In the genomic region with DNA sequence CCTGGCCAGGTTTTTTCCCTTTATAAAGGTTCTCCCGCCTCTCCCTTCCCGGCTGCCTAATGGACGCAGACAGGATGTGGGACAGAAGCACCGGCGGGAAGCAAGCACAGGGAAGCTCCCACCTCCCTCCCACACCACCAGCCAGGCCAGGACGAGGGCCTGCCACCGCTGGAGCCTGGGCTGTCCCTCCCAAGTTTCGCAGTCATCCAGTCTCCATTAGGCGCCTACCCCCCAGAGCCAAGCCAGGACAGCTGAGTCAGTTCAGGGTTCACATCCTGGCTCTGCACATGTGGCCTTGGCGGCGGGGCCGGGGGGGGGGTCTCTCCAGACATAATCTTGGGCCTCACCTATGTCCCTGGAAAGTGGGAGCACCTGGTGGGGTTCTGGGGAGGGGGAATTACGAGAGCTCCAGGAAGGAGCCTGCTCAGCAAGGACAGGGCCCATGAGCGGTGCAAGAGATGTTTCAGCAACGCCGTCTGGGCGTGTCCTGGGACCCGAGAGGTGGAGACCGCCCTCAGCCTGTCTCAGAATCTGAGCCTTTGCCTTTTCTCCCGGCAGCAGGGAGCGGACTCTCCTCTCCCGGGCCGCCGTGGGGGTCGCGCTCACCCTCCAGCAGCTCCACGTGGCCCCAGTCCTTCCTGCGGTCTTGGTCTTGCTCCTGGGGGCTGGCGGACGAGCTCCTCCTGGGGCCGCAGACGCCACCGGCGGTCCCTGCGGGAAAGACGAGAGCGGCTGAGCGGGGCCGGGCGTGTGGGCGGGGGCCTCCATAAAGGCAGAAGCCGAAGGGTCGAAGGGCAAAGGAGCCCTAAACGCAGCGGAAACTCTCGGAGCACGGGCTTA, we compare ENCODE assay signal across 8 cellular contexts. TPM values are rescaled to one million over a fixed set of nuclear protein-coding genes. Genes with fewer than 3 reads are reported as not detected.
DNase-seq lines count a peak whose midpoint lies in the region; ATAC-seq, FAIRE-seq and TF ChIP-seq lines count a peak whose summit lies in the region.

No MANE protein-coding gene starts in this region.

- FAIRE-seq in RCC 7860 (lab: Jason Lieb, UNC) (peak; percentile 70), HepG2 (lab: Jason Lieb, UNC) (peak; percentile 50)

- H3K4me2 ChIP-seq in HepG2 (ENCODE audit: low read depth, low read length) = peak overlapping the region; percentile 91

- in situ Hi-C loops in HepG2 (cut with HindIII; ENCODE audit: extremely low pct_ligation_motif_present, low pct_unique_long_range_greater_than_20kb) = no loop called here

- CTCF ChIA-PET in HepG2 (lab: Yijun Ruan, JAX; ENCODE audit: low intra/inter-chr PET ratio, low total read pairs) = interaction anchor here (1.0 kb wide), 1 partner anchor 44 kb away, joined by 3 read pairs; no protein-coding TSS in a partner anchor

- H2AFZ ChIP-seq in HepG2 (ENCODE audit: low read length) = no peak overlapping the region

- no peak for TF ChIP-seq RAD21 in HepG2 (CRISPR knock-in tag; IDR thresholded peaks at IDR 0.05)

- TF ChIP-seq CTCF in breast epithelium (IDR thresholded peaks at IDR 0.05) = no peak
- TF ChIP-seq CTCF in HepG2 (CRISPR knock-in tag; IDR thresholded peaks at IDR 0.05) = 0 out of 2 replicates have a peak, but pooled peaks have one; percentile 7

- TF ChIP-seq EP300 in HepG2 (IDR thresholded peaks at IDR 0.05; ENCODE audit: low read depth in 2 of 2, low read length in 2 of 2) (no peak), HepG2 (CRISPR knock-in tag; IDR thresholded peaks at IDR 0.05; ENCODE audit: borderline replicate concordance) (no peak)

- H3K27ac ChIP-seq in breast epithelium (peak overlapping the region; percentile 54 to 55), HepG2 (ENCODE audit: extremely low read length, insufficient read depth, low read length) (peak overlapping the region; percentile 97)

- peaks cover 70% of the 10 kb centered on the region for H3K36me3 Mint-ChIP-seq in stimulated activated effector memory CD8-positive, alpha-beta T cell treated with anti-CD3 and anti-CD28 coated beads, Interleukin-12 subunit alpha, Interleukin-12 subunit beta, amount 100 ng/mL, for 72 hours

- H3K4me1 Mint-ChIP-seq in stimulated activated effector memory CD8-positive, alpha-beta T cell treated with anti-CD3 and anti-CD28 coated beads, Interleukin-12 subunit alpha, Interleukin-12 subunit beta, amount 100 ng/mL, for 72 hours = peaks cover 35% of the 10 kb centered on the region

- TF ChIP-seq POLR2A in breast epithelium (IDR thresholded peaks at IDR 0.05) (no peak), HepG2 (IDR thresholded peaks at IDR 0.05; ENCODE audit: insufficient read depth in 1 of 2, low read depth in 2 of 2, low read length in 2 of 2) (peak; percentile 65 to 68; a peak in 3 of 4 replicates)

- ATAC-seq in Right ventricle myocardium superior (ENCODE audit: poor library complexity) (peak; percentile 4), HG03045 (IDR thresholded peaks at IDR 0.05; ENCODE audit: unreplicated experiment) (peak; percentile 26), HepG2 (peak; percentile 85)
- ATAC-seq in stimulated activated effector memory CD8-positive, alpha-beta T cell treated with anti-CD3 and anti-CD28 coated beads, Interleukin-12 subunit alpha, Interleukin-12 subunit beta, amount 100 ng/mL, for 72 hours = peak; percentile 69

- peak overlapping the region; percentile 65 to 78 (median 69) for H3K4me3 ChIP-seq in breast epithelium
- H3K4me3 ChIP-seq in HepG2 (replicated peaks in 1 of 3; ENCODE audit: insufficient read depth in 1 of 3, low read depth in 2 of 3, low read length in 3 of 3) = peak overlapping the region; percentile 91 to 98 (median 98)

- H3K4me1 ChIP-seq in breast epithelium (peaks cover 4 to 13% of the 10 kb centered on the region in 2 donors), HepG2 (ENCODE audit: insufficient read depth, low read length) (peaks cover 36% of the 10 kb centered on the region)

- H3K9me3 Mint-ChIP-seq in stimulated activated effector memory CD8-positive, alpha-beta T cell treated with anti-CD3 and anti-CD28 coated beads, Interleukin-12 subunit alpha, Interleukin-12 subunit beta, amount 100 ng/mL, for 72 hours = no peaks in the 10 kb centered on the region

- intact Hi-C loops in Right ventricle myocardium superior (cut with DNase I) = no loop called here
- intact Hi-C loops in cardiac septum (cut with DNase I) = no loop called here
- intact Hi-C loops in breast epithelium (cut with DNase I; ENCODE audit: low total_unique reads) = no loop called here
- intact Hi-C loops in HepG2 (cut with micrococcal nuclease; ENCODE audit: unreplicated experiment) = no loop called here

- peak overlapping the region; percentile 94 for H3K27ac Mint-ChIP-seq in stimulated activated effector memory CD8-positive, alpha-beta T cell treated with anti-CD3 and anti-CD28 coated beads, Interleukin-12 subunit alpha, Interleukin-12 subunit beta, amount 100 ng/mL, for 72 hours

- H3K9me3 ChIP-seq in breast epithelium (no peaks in the 10 kb centered on the region), HepG2 (ENCODE audit: low read length) (no peaks in the 10 kb centered on the region)

- DNase-seq in Right ventricle myocardium superior (no peak), cardiac septum (ENCODE audit: low spot score) (no peak), RCC 7860 (ENCODE audit: low spot score) (peak; percentile 90), breast epithelium (ENCODE audit: low spot score in 2 of 2) (no peak), HepG2 (ENCODE audit: low spot score) (peak; percentile 67), putamen (ENCODE audit: low spot score) (no peak)
- peak; percentile 46 to 80 for DNase-seq in stimulated activated effector memory CD8-positive, alpha-beta T cell treated with anti-CD3 and anti-CD28 coated beads, Interleukin-12 subunit alpha, Interleukin-12 subunit beta, amount 100 ng/mL, for 72 hours (ENCODE audit: low spot score in 2 of 2)

- no peaks in the 10 kb centered on the region for H3K36me3 ChIP-seq in breast epithelium
- H3K36me3 ChIP-seq in HepG2 (replicated peaks in 1 of 2; ENCODE audit: control insufficient read depth in 1 of 2, insufficient read depth in 2 of 2, low read length in 2 of 2) = peaks cover 3 to 22% of the 10 kb centered on the region in 2 experiments; a peak in 2 of 5 replicates

- H3K4me3 Mint-ChIP-seq in stimulated activated effector memory CD8-positive, alpha-beta T cell treated with anti-CD3 and anti-CD28 coated beads, Interleukin-12 subunit alpha, Interleukin-12 subunit beta, amount 100 ng/mL, for 72 hours = peak overlapping the region; percentile 94

- H3K27me3 ChIP-seq in breast epithelium = no peaks in the 10 kb centered on the region
- no peaks in the 10 kb centered on the region; a peak in 1 of 5 replicates for H3K27me3 ChIP-seq in HepG2 (ENCODE audit: control insufficient read depth in 1 of 2, insufficient read depth in 2 of 2, low read length in 2 of 2)

- peaks cover 7% of the 10 kb centered on the region; the same call in 1 of the 2 replicates for H4K20me1 ChIP-seq in HepG2 (ENCODE audit: insufficient read depth, low read length)

- POLR2A ChIA-PET in HepG2 (lab: Yijun Ruan, JAX) = interaction anchor here (0.7 to 2.4 kb wide), 10 partner anchors 28 to 128 kb away, joined by 3 to 21 read pairs (median 4); a partner anchor contains a TSS

- 9% methylated on average over 29 of the region's 47 CpGs for WGBS in HepG2 (ENCODE audit: low lambda C conversion rate)

- peaks cover 30% of the 10 kb centered on the region for H3K79me2 ChIP-seq in HepG2 (ENCODE audit: insufficient read depth, low read length)

- peak overlapping the region; percentile 92 for H3K9ac ChIP-seq in HepG2 (ENCODE audit: insufficient read depth, low read depth, low read length)

- BruUV-seq in HepG2 (replicated peaks; lab: Mats Ljungman, UMichigan) = no TSS peak

RNA-seq across cellular contexts. Expression of a gene that starts 0.9 kb away (rescaled TPM):
- 54.5 TPM for total RNA-seq in Right ventricle myocardium superior
- total RNA-seq in cardiac septum = 37.3 TPM
- total RNA-seq in breast epithelium = 10 to 100 TPM; 21.9 to 34.7 (median 28.2) TPM
- 52.5 and 78.0 TPM in 2 replicates for total RNA-seq in HepG2 (2016; rRNA removed; fragmentation: Illumina TruSeq; extraction: Trizol)
- 14.6 and 16.3 TPM in 2 replicates for total RNA-seq in HepG2 (2016; cell fraction: cytosol; rRNA removed; fragmentation: Illumina TruSeq; extraction: Trizol; ENCODE audit: low read depth)
- total RNA-seq in HepG2 (2016; cell fraction: insoluble cytoplasmic fraction; rRNA removed; fragmentation: Illumina TruSeq; extraction: Trizol) = 49.1 and 82.6 TPM in 2 replicates
- total RNA-seq in HepG2 (2016; cell fraction: membrane; rRNA removed; fragmentation: Illumina TruSeq; extraction: Trizol) = 30.6 and 32.9 TPM in 2 replicates
- total RNA-seq in HepG2 (2016; cell fraction: nucleus; rRNA removed; fragmentation: Illumina TruSeq; extraction: Trizol) = 53.4 and 70.1 TPM in 2 replicates
- 101 and 114 TPM in 2 replicates for polyA plus RNA-seq in HepG2 (2011; rRNA removed)
- polyA plus RNA-seq in HepG2 (2011; cell fraction: cytosol; rRNA removed) = 20.8 and 36.5 TPM in 2 replicates
- polyA plus RNA-seq in HepG2 (2011; cell fraction: nucleus; rRNA removed) = 255 and 333 TPM in 2 replicates
- polyA plus RNA-seq in HepG2 (2012) = 52.2 and 65.7 TPM in 2 replicates
- 16.5 and 17.7 TPM in 2 replicates for polyA plus RNA-seq in HepG2 (2016; cell fraction: cytosol; fragmentation: Illumina TruSeq; extraction: Trizol; ENCODE audit: low read depth)
- 70.9 and 71.7 TPM in 2 replicates for polyA plus RNA-seq in HepG2 (2016; cell fraction: insoluble cytoplasmic fraction; fragmentation: Illumina TruSeq; extraction: Trizol; ENCODE audit: low read depth)
- 34.9 and 37.3 TPM in 2 replicates for polyA plus RNA-seq in HepG2 (2016; cell fraction: membrane; fragmentation: Illumina TruSeq; extraction: Trizol; ENCODE audit: low read depth)
- 138 and 146 TPM in 2 replicates for polyA plus RNA-seq in HepG2 (2016; cell fraction: nucleus; fragmentation: Illumina TruSeq; extraction: Trizol; ENCODE audit: insufficient read depth, low read depth)
- polyA minus RNA-seq in HepG2 (2011; rRNA and poly(A)+ RNA removed; ENCODE audit: low replicate concordance) = 247 and 377 TPM in 2 replicates
- 67.1 and 69.6 TPM in 2 replicates for polyA minus RNA-seq in HepG2 (2011; cell fraction: cytosol; rRNA and poly(A)+ RNA removed)
- 37.9 and 42.3 TPM in 2 replicates for polyA minus RNA-seq in HepG2 (2011; cell fraction: nucleus; rRNA and poly(A)+ RNA removed)

RNA-seq across cellular contexts. Expression of a gene that starts 7.2 kb away (rescaled TPM):
- total RNA-seq in Right ventricle myocardium superior (not detected), cardiac septum (not detected), breast epithelium (under 1 TPM in 2 of 3 donors, not detected in 1; 0.33 to 0.48 TPM), HepG2 (2016; rRNA removed; fragmentation: Illumina TruSeq; extraction: Trizol) (0.24 TPM in 1 of 2 replicates, not detected in the other)
- total RNA-seq in HepG2 (2016; cell fraction: cytosol; rRNA removed; fragmentation: Illumina TruSeq; extraction: Trizol; ENCODE audit: low read depth) = not detected in 2 replicates
- total RNA-seq in HepG2 (2016; cell fraction: insoluble cytoplasmic fraction; rRNA removed; fragmentation: Illumina TruSeq; extraction: Trizol) = 0.09 TPM in 1 of 2 replicates, not detected in the other
- total RNA-seq in HepG2 (2016; cell fraction: membrane; rRNA removed; fragmentation: Illumina TruSeq; extraction: Trizol) = 0.17 and 0.19 TPM in 2 replicates
- not detected in 2 replicates for total RNA-seq in HepG2 (2016; cell fraction: nucleus; rRNA removed; fragmentation: Illumina TruSeq; extraction: Trizol)
- polyA plus RNA-seq in HepG2 (2011; rRNA removed) = 0.07 TPM in 1 of 2 replicates, not detected in the other
- not detected in 2 replicates for polyA plus RNA-seq in HepG2 (2011; cell fraction: cytosol; rRNA removed)
- not detected in 2 replicates for polyA plus RNA-seq in HepG2 (2011; cell fraction: nucleus; rRNA removed)
- 0.09 and 0.27 TPM in 2 replicates for polyA plus RNA-seq in HepG2 (2012)
- polyA plus RNA-seq in HepG2 (2016; cell fraction: cytosol; fragmentation: Illumina TruSeq; extraction: Trizol; ENCODE audit: low read depth) = 0.08 and 0.16 TPM in 2 replicates
- not detected in 2 replicates for polyA plus RNA-seq in HepG2 (2016; cell fraction: insoluble cytoplasmic fraction; fragmentation: Illumina TruSeq; extraction: Trizol; ENCODE audit: low read depth)
- 0.13 TPM in 1 of 2 replicates, not detected in the other for polyA plus RNA-seq in HepG2 (2016; cell fraction: membrane; fragmentation: Illumina TruSeq; extraction: Trizol; ENCODE audit: low read depth)
- 0.33 TPM in 1 of 2 replicates, not detected in the other for polyA plus RNA-seq in HepG2 (2016; cell fraction: nucleus; fragmentation: Illumina TruSeq; extraction: Trizol; ENCODE audit: insufficient read depth, low read depth)
- polyA minus RNA-seq in HepG2 (2011; rRNA and poly(A)+ RNA removed; ENCODE audit: low replicate concordance) = not detected in 2 replicates
- not detected in 2 replicates for polyA minus RNA-seq in HepG2 (2011; cell fraction: cytosol; rRNA and poly(A)+ RNA removed)
- polyA minus RNA-seq in HepG2 (2011; cell fraction: nucleus; rRNA and poly(A)+ RNA removed) = not detected in 2 replicates

RNA-seq across cellular contexts. Expression of a gene that starts 30.6 kb away (rescaled TPM):
- 21.2 TPM for total RNA-seq in Right ventricle myocardium superior
- 31.4 TPM for total RNA-seq in cardiac septum
- total RNA-seq in breast epithelium = 10 to 100 TPM; 41.1 to 46.5 (median 46.2) TPM
- total RNA-seq in HepG2 (2016; rRNA removed; fragmentation: Illumina TruSeq; extraction: Trizol) = 18.5 and 34.0 TPM in 2 replicates
- total RNA-seq in HepG2 (2016; cell fraction: cytosol; rRNA removed; fragmentation: Illumina TruSeq; extraction: Trizol; ENCODE audit: low read depth) = 60.7 and 62.9 TPM in 2 replicates
- 14.0 and 32.5 TPM in 2 replicates for total RNA-seq in HepG2 (2016; cell fraction: insoluble cytoplasmic fraction; rRNA removed; fragmentation: Illumina TruSeq; extraction: Trizol)
- 51.8 and 70.5 TPM in 2 replicates for total RNA-seq in HepG2 (2016; cell fraction: membrane; rRNA removed; fragmentation: Illumina TruSeq; extraction: Trizol)
- total RNA-seq in HepG2 (2016; cell fraction: nucleus; rRNA removed; fragmentation: Illumina TruSeq; extraction: Trizol) = 20.4 and 26.7 TPM in 2 replicates
- 23.2 and 24.6 TPM in 2 replicates for polyA plus RNA-seq in HepG2 (2011; rRNA removed)
- 21.4 and 33.6 TPM in 2 replicates for polyA plus RNA-seq in HepG2 (2011; cell fraction: cytosol; rRNA removed)
- polyA plus RNA-seq in HepG2 (2011; cell fraction: nucleus; rRNA removed) = 96.9 and 98.7 TPM in 2 replicates
- polyA plus RNA-seq in HepG2 (2012) = 47.4 and 51.2 TPM in 2 replicates
- polyA plus RNA-seq in HepG2 (2016; cell fraction: cytosol; fragmentation: Illumina TruSeq; extraction: Trizol; ENCODE audit: low read depth) = 83.7 and 90.8 TPM in 2 replicates
- polyA plus RNA-seq in HepG2 (2016; cell fraction: insoluble cytoplasmic fraction; fragmentation: Illumina TruSeq; extraction: Trizol; ENCODE audit: low read depth) = 29.9 and 39.9 TPM in 2 replicates
- 79.7 and 88.6 TPM in 2 replicates for polyA plus RNA-seq in HepG2 (2016; cell fraction: membrane; fragmentation: Illumina TruSeq; extraction: Trizol; ENCODE audit: low read depth)
- polyA plus RNA-seq in HepG2 (2016; cell fraction: nucleus; fragmentation: Illumina TruSeq; extraction: Trizol; ENCODE audit: insufficient read depth, low read depth) = 75.9 and 77.0 TPM in 2 replicates
- polyA minus RNA-seq in HepG2 (2011; rRNA and poly(A)+ RNA removed; ENCODE audit: low replicate concordance) = 10.7 and 26.6 TPM in 2 replicates
- polyA minus RNA-seq in HepG2 (2011; cell fraction: cytosol; rRNA and poly(A)+ RNA removed) = 18.3 and 21.9 TPM in 2 replicates
- polyA minus RNA-seq in HepG2 (2011; cell fraction: nucleus; rRNA and poly(A)+ RNA removed) = 28.0 and 36.3 TPM in 2 replicates

RNA-seq across cellular contexts. Expression of a gene that starts 42.8 kb away (rescaled TPM):
- total RNA-seq in Right ventricle myocardium superior = 4.1 TPM
- 12.0 TPM for total RNA-seq in cardiac septum
- under 1 TPM in 2 of 3 donors, not detected in 1; under 0.01 to 0.44 TPM for total RNA-seq in breast epithelium
- not detected in 2 replicates for total RNA-seq in HepG2 (2016; rRNA removed; fragmentation: Illumina TruSeq; extraction: Trizol)
- not detected in 2 replicates for total RNA-seq in HepG2 (2016; cell fraction: cytosol; rRNA removed; fragmentation: Illumina TruSeq; extraction: Trizol; ENCODE audit: low read depth)
- total RNA-seq in HepG2 (2016; cell fraction: insoluble cytoplasmic fraction; rRNA removed; fragmentation: Illumina TruSeq; extraction: Trizol) = not detected in 2 replicates
- 0.03 TPM in 1 of 2 replicates, not detected in the other for total RNA-seq in HepG2 (2016; cell fraction: membrane; rRNA removed; fragmentation: Illumina TruSeq; extraction: Trizol)
- not detected in 2 replicates for total RNA-seq in HepG2 (2016; cell fraction: nucleus; rRNA removed; fragmentation: Illumina TruSeq; extraction: Trizol)
- 0.01 and 0.05 TPM in 2 replicates for polyA plus RNA-seq in HepG2 (2011; rRNA removed)
- polyA plus RNA-seq in HepG2 (2011; cell fraction: cytosol; rRNA removed) = 0.07 and 0.09 TPM in 2 replicates
- 0.19 and 0.24 TPM in 2 replicates for polyA plus RNA-seq in HepG2 (2011; cell fraction: nucleus; rRNA removed)
- polyA plus RNA-seq in HepG2 (2012) = 0.15 and 0.39 TPM in 2 replicates
- polyA plus RNA-seq in HepG2 (2016; cell fraction: cytosol; fragmentation: Illumina TruSeq; extraction: Trizol; ENCODE audit: low read depth) = 0.07 TPM in 1 of 2 replicates, not detected in the other
- polyA plus RNA-seq in HepG2 (2016; cell fraction: insoluble cytoplasmic fraction; fragmentation: Illumina TruSeq; extraction: Trizol; ENCODE audit: low read depth) = not detected in 2 replicates
- polyA plus RNA-seq in HepG2 (2016; cell fraction: membrane; fragmentation: Illumina TruSeq; extraction: Trizol; ENCODE audit: low read depth) = 0.05 TPM in 1 of 2 replicates, not detected in the other
- polyA plus RNA-seq in HepG2 (2016; cell fraction: nucleus; fragmentation: Illumina TruSeq; extraction: Trizol; ENCODE audit: insufficient read depth, low read depth) = not detected in 2 replicates
- polyA minus RNA-seq in HepG2 (2011; rRNA and poly(A)+ RNA removed; ENCODE audit: low replicate concordance) = 0.16 and 9.3 TPM in 2 replicates
- polyA minus RNA-seq in HepG2 (2011; cell fraction: cytosol; rRNA and poly(A)+ RNA removed) = not detected in 2 replicates
- polyA minus RNA-seq in HepG2 (2011; cell fraction: nucleus; rRNA and poly(A)+ RNA removed) = not detected in 2 replicates

RNA-seq across cellular contexts. Expression of a gene that starts 43.7 kb away (rescaled TPM):
- total RNA-seq in Right ventricle myocardium superior (27.4 TPM), cardiac septum (136 TPM), breast epithelium (100 to 1,000 TPM in 2 of 3 donors, 10 to 100 TPM in 1; 37.8 to 198 (median 111) TPM), HepG2 (2016; rRNA removed; fragmentation: Illumina TruSeq; extraction: Trizol) (5.8 and 13.5 TPM in 2 replicates)
- total RNA-seq in HepG2 (2016; cell fraction: cytosol; rRNA removed; fragmentation: Illumina TruSeq; extraction: Trizol; ENCODE audit: low read depth) = 3.3 and 3.8 TPM in 2 replicates
- total RNA-seq in HepG2 (2016; cell fraction: insoluble cytoplasmic fraction; rRNA removed; fragmentation: Illumina TruSeq; extraction: Trizol) = 4.6 and 14.2 TPM in 2 replicates
- 7.0 and 8.2 TPM in 2 replicates for total RNA-seq in HepG2 (2016; cell fraction: membrane; rRNA removed; fragmentation: Illumina TruSeq; extraction: Trizol)
- total RNA-seq in HepG2 (2016; cell fraction: nucleus; rRNA removed; fragmentation: Illumina TruSeq; extraction: Trizol) = 11.9 and 15.2 TPM in 2 replicates
- polyA plus RNA-seq in HepG2 (2011; rRNA removed) = 15.6 and 30.9 TPM in 2 replicates
- 24.5 and 32.7 TPM in 2 replicates for polyA plus RNA-seq in HepG2 (2011; cell fraction: cytosol; rRNA removed)
- 151 and 166 TPM in 2 replicates for polyA plus RNA-seq in HepG2 (2011; cell fraction: nucleus; rRNA removed)
- polyA plus RNA-seq in HepG2 (2012) = 19.0 and 28.0 TPM in 2 replicates
- 3.1 and 4.0 TPM in 2 replicates for polyA plus RNA-seq in HepG2 (2016; cell fraction: cytosol; fragmentation: Illumina TruSeq; extraction: Trizol; ENCODE audit: low read depth)
- 6.4 and 7.0 TPM in 2 replicates for polyA plus RNA-seq in HepG2 (2016; cell fraction: insoluble cytoplasmic fraction; fragmentation: Illumina TruSeq; extraction: Trizol; ENCODE audit: low read depth)
- polyA plus RNA-seq in HepG2 (2016; cell fraction: membrane; fragmentation: Illumina TruSeq; extraction: Trizol; ENCODE audit: low read depth) = 5.8 and 6.2 TPM in 2 replicates
- 30.9 and 40.0 TPM in 2 replicates for polyA plus RNA-seq in HepG2 (2016; cell fraction: nucleus; fragmentation: Illumina TruSeq; extraction: Trizol; ENCODE audit: insufficient read depth, low read depth)
- polyA minus RNA-seq in HepG2 (2011; rRNA and poly(A)+ RNA removed; ENCODE audit: low replicate concordance) = 28.2 and 70.2 TPM in 2 replicates
- 10.6 and 21.0 TPM in 2 replicates for polyA minus RNA-seq in HepG2 (2011; cell fraction: cytosol; rRNA and poly(A)+ RNA removed)
- polyA minus RNA-seq in HepG2 (2011; cell fraction: nucleus; rRNA and poly(A)+ RNA removed) = 6.8 and 7.9 TPM in 2 replicates

Comparison
In these comparisons a context has a peak if more than half of its experiments do, and no peak if none do; other contexts are left out.
1. ATAC-seq: peak in every context shown above with its lines; median percentile 85 in HepG2; 69 in stimulated activated effector memory CD8-positive, alpha-beta T cell treated with anti-CD3 and anti-CD28 coated beads, Interleukin-12 subunit alpha, Interleukin-12 subunit beta, amount 100 ng/mL, for 72 hours; 26 in HG03045; 4 in Right ventricle myocardium superior.
2. DNase-seq: peak in RCC 7860 (single experiment), HepG2 (single experiment) and stimulated activated effector memory CD8-positive, alpha-beta T cell treated with anti-CD3 and anti-CD28 coated beads, Interleukin-12 subunit alpha, Interleukin-12 subunit beta, amount 100 ng/mL, for 72 hours (2 of 2); none in Right ventricle myocardium superior (single experiment), cardiac septum (single experiment), breast epithelium (0 of 2) and putamen (single experiment).